ENCODE assay signal across 14 cellular contexts in genomic region chr13:111219306-111219705, GRCh38.
DNase-seq lines count a peak whose midpoint lies in the region; ATAC-seq and TF ChIP-seq lines count a peak whose summit lies in the region.
"Had no signal": no experiment of that assay in that cellular context is flagged by ENCODE, and none has a peak within 500 bp of the region (broad histone marks: within the 10 kb centered on the region; RNA-seq: fewer than 3 reads in every experiment).

No MANE protein-coding gene starts in this region.

- H3K9ac ChIP-seq in IMR-90 (ENCODE audit: low read depth, low read length): no peak overlapping the region; the same call in 1 of the 2 replicates

- no peak overlapping the region for H3K4ac ChIP-seq in IMR-90 (ENCODE audit: low read depth, low read length)

- 0 out of 2 replicates have a peak overlapping the region, but pooled peaks have one; percentile 26 for H2AK5ac ChIP-seq in IMR-90 (ENCODE audit: low read depth, low read length)

- intact Hi-C loops in IMR-90 (cut with micrococcal nuclease) (no loop called here), PC-9 (cut with micrococcal nuclease; ENCODE audit: unreplicated experiment) (loop anchor here (5.0 kb wide), 1 partner anchor 997 kb away; no protein-coding TSS in a partner anchor)

- in situ Hi-C loops in IMR-90 (cut with MboI; ENCODE audit: low sequenced_read_pairs): no loop called here

- H3F3A ChIP-seq in PC-9 (ENCODE audit: insufficient read depth, low read depth): peaks cover 14% of the 10 kb centered on the region; the same call in 1 of the 2 replicates

- H3K36me3 ChIP-seq in IMR-90 (ENCODE audit: control insufficient read depth, insufficient read depth, low read length) (peaks cover 11% of the 10 kb centered on the region), PC-9 (ENCODE audit: low read depth) (no peaks in the 10 kb centered on the region)

- BruUV-seq in IMR-90 (replicated peaks; lab: Mats Ljungman, UMichigan): no TSS peak
- BruUV-seq in PC-9 (replicated peaks; lab: Mats Ljungman, UMichigan): no TSS peak

- WGBS in IMR-90 (ENCODE audit: extremely low coverage in 2 of 2, insufficient read length in 1 of 2), 2 experiments: no CpG with 5 or more reads among the region's 4 CpGs

- peaks cover 53 to 73% of the 10 kb centered on the region in 2 experiments for H3K79me1 ChIP-seq in IMR-90 (ENCODE audit: low read depth in 1 of 2, low read length in 2 of 2)

- H4K91ac ChIP-seq in IMR-90 (ENCODE audit: insufficient read depth, low read depth, low read length): no peak overlapping the region

- no peaks in the 10 kb centered on the region for H3K27me3 ChIP-seq in IMR-90 (ENCODE audit: control insufficient read depth, insufficient read depth, low read length)
- no peaks in the 10 kb centered on the region for H3K27me3 ChIP-seq in layer of hippocampus (ENCODE audit: control insufficient read depth, insufficient read depth, low read length)
- H3K27me3 ChIP-seq in PC-9 (ENCODE audit: insufficient read depth, low read depth): no peaks in the 10 kb centered on the region

- no peak overlapping the region for H3K56ac ChIP-seq in IMR-90 (ENCODE audit: extremely low read depth, insufficient read depth, low read length)

- no peak overlapping the region for H2BK20ac ChIP-seq in IMR-90 (ENCODE audit: low read depth, low read length)

- H3K79me2 ChIP-seq in PC-9 (ENCODE audit: low read depth): peaks cover 24% of the 10 kb centered on the region

- H3K23ac ChIP-seq in IMR-90 (ENCODE audit: low read depth, low read length): 0 out of 2 replicates have a peak overlapping the region, but pooled peaks have one; percentile 35

- TF ChIP-seq CTCF in IMR-90 (conservative IDR thresholded peaks at IDR 0.05; ENCODE audit: low read depth, low read length): no peak
- no peak for TF ChIP-seq CTCF in coronary artery (IDR thresholded peaks at IDR 0.05)
- TF ChIP-seq CTCF in PC-9 (conservative IDR thresholded peaks at IDR 0.05): no peak

- no peak overlapping the region for H3K18ac ChIP-seq in IMR-90 (ENCODE audit: low read depth, low read length)

- peaks cover 19% of the 10 kb centered on the region for H3K36me3 Mint-ChIP-seq in T-cell

- H3K9me3 ChIP-seq in IMR-90 (ENCODE audit: control insufficient read depth, insufficient read depth, low read length) (no peaks in the 10 kb centered on the region), PC-9 (ENCODE audit: insufficient read depth, low read depth) (no peaks in the 10 kb centered on the region)

- CTCF ChIA-PET in IMR-90 (lab: Yijun Ruan, JAX) (no interaction called here), PC-9 (lab: Charles Lee) (no interaction called here), T-cell (lab: Charles Lee) (no interaction called here)

- no peak overlapping the region for H2BK120ac ChIP-seq in IMR-90 (ENCODE audit: low read depth, low read length)

- DNase-seq in IMR-90 (peak; percentile 88), coronary artery (ENCODE audit: low spot score) (no peak), substantia nigra (lab: John Stamatoyannopoulos, UW) (peak in 8 of 49 donors; percentile 26 to 54 (median 37)), PC-9 (no peak), SKM-1 treated with dmso at 0.1 percent for 144 hours (lab: John Stamatoyannopoulos, UW; ENCODE audit: unreplicated experiment) (no peak), T-cell (no peak)
- DNase-seq: activated T-cell treated with anti-CD3 and anti-CD28 coated beads, Interleukin-2, amount 50 U/mL, for 1 hour; effector memory CD8-positive, alpha-beta T cell; NCI-H1105 treated with DMSO at 0.1 percent for 48 hours; stimulated activated naive CD4-positive, alpha-beta T cell treated with Interleukin-2 at 50 U/mL for 16 hours; T-helper 9 cell had no signal

- TF ChIP-seq POLR2A in IMR-90 (IDR thresholded peaks at IDR 0.05; ENCODE audit: low read depth, low read length): no peak

- H3K9me1 ChIP-seq in IMR-90 (ENCODE audit: insufficient read depth, low read length): peaks cover 16% of the 10 kb centered on the region

- H3K4me3 ChIP-seq in IMR-90 (ENCODE audit: insufficient read depth, low read depth, low read length): no peak overlapping the region
- H3K4me3 ChIP-seq in coronary artery: peak overlapping the region; percentile 20
- no peak overlapping the region for H3K4me3 ChIP-seq in PC-9

- H3K14ac ChIP-seq in IMR-90 (replicated peaks; ENCODE audit: low read depth, low read length): no peak overlapping the region

- H2BK15ac ChIP-seq in IMR-90 (ENCODE audit: low read depth, low read length): no peak overlapping the region

- H3K4me1 Mint-ChIP-seq in T-cell: peaks cover 30 to 38% (median 30%) of the 10 kb centered on the region in 3 donors

- H3K9me2 ChIP-seq in PC-9 (ENCODE audit: insufficient read depth): no peaks in the 10 kb centered on the region

- H4K5ac ChIP-seq in IMR-90 (ENCODE audit: low read depth, low read length): no peak overlapping the region

- H3K4me1 ChIP-seq in IMR-90 (ENCODE audit: control insufficient read depth, insufficient read depth, low read length) (peaks cover 10% of the 10 kb centered on the region), PC-9 (replicated peaks; ENCODE audit: insufficient read depth) (no peaks in the 10 kb centered on the region)

- H2AK9ac ChIP-seq in IMR-90 (replicated peaks; ENCODE audit: low read depth, low read length, poor library complexity): no peak overlapping the region

- POLR2A ChIA-PET in IMR-90 (lab: Charles Lee; ENCODE audit: unreplicated experiment): no interaction called here
- POLR2A ChIA-PET in PC-9 (lab: Charles Lee; ENCODE audit: unreplicated experiment): no interaction called here
- POLR2A ChIA-PET in T-cell (lab: Charles Lee): no interaction called here

- H3K27me3 Mint-ChIP-seq in T-cell: no peaks in the 10 kb centered on the region
- H3K27me3 Mint-ChIP-seq: effector memory CD8-positive, alpha-beta T cell had no signal

- H4K20me1 ChIP-seq in IMR-90 (ENCODE audit: insufficient read depth, low read length) (peaks cover 32% of the 10 kb centered on the region), PC-9 (ENCODE audit: insufficient read depth) (peaks cover 39% of the 10 kb centered on the region)

- peak; percentile 75 for ATAC-seq in IMR-90 (ENCODE audit: low read depth)
- no peak for ATAC-seq in HG03571 (IDR thresholded peaks at IDR 0.05; ENCODE audit: unreplicated experiment)
- no peak for ATAC-seq in T-cell (replicated peaks in 1 of 4)
- ATAC-seq: effector memory CD8-positive, alpha-beta T cell; HCT116 had no signal

- H3K4me3 Mint-ChIP-seq in T-cell: no peak overlapping the region
- H3K4me3 Mint-ChIP-seq: effector memory CD8-positive, alpha-beta T cell had no signal

- H3K9me3 Mint-ChIP-seq in T-cell: no peaks in the 10 kb centered on the region
- H3K9me3 Mint-ChIP-seq: effector memory CD8-positive, alpha-beta T cell had no signal

- no peak overlapping the region for H3K27ac Mint-ChIP-seq in T-cell
- H3K27ac Mint-ChIP-seq: effector memory CD8-positive, alpha-beta T cell had no signal

- H3K27ac ChIP-seq in IMR-90 (ENCODE audit: insufficient read depth, low read length): no peak overlapping the region
- H3K27ac ChIP-seq in coronary artery: peak overlapping the region; percentile 83 to 88
- H3K27ac ChIP-seq in layer of hippocampus (ENCODE audit: low read depth, low read length): peak overlapping the region; percentile 31
- peak overlapping the region; percentile 16 for H3K27ac ChIP-seq in substantia nigra (ENCODE audit: low read depth, low read length, poor library complexity, severe bottlenecking)
- H3K27ac ChIP-seq in PC-9: no peak overlapping the region

- H4K8ac ChIP-seq in IMR-90 (ENCODE audit: low read depth in 2 of 2, low read length in 2 of 2): no peak overlapping the region

- H2AFZ ChIP-seq in IMR-90 (replicated peaks; ENCODE audit: low read length, poor library complexity) (no peak overlapping the region), PC-9 (no peak overlapping the region)

- H3K4me2 ChIP-seq in IMR-90 (ENCODE audit: low read depth, low read length): no peak overlapping the region; the same call in 1 of the 2 replicates
- H3K4me2 ChIP-seq in PC-9: no peak overlapping the region

- no peak for TF ChIP-seq RAD21 in IMR-90 (IDR thresholded peaks at IDR 0.05; ENCODE audit: low read length)

- dilution Hi-C loops in IMR-90 (cut with HindIII; ENCODE audit: low sequenced_read_pairs, unreplicated experiment): no loop called here

- no peak overlapping the region for H2BK5ac ChIP-seq in IMR-90 (ENCODE audit: low read depth, low read length, poor library complexity, severe bottlenecking)

TF ChIP-seq in IMR-90, 13 proteins besides CTCF, POLR2A, EP300 and RAD21 (continues in another document):
- no peak for TF ChIP-seq NFE2L2 (IDR thresholded peaks at IDR 0.05; ENCODE audit: low read depth, low read length)
- no peak for TF ChIP-seq BHLHE40 (IDR thresholded peaks at IDR 0.05; ENCODE audit: low read depth, low read length)
- no peak for TF ChIP-seq FOS (IDR thresholded peaks at IDR 0.05; ENCODE audit: low read depth, low read length)
- TF ChIP-seq SMC3 (IDR thresholded peaks at IDR 0.05; ENCODE audit: low read depth, low read length): no peak
- TF ChIP-seq RFX5 (IDR thresholded peaks at IDR 0.05; ENCODE audit: low read depth, low read length): no peak
- TF ChIP-seq CHD1 (IDR thresholded peaks at IDR 0.05; ENCODE audit: low read depth, low read length): no peak
- TF ChIP-seq, protein P1, sequence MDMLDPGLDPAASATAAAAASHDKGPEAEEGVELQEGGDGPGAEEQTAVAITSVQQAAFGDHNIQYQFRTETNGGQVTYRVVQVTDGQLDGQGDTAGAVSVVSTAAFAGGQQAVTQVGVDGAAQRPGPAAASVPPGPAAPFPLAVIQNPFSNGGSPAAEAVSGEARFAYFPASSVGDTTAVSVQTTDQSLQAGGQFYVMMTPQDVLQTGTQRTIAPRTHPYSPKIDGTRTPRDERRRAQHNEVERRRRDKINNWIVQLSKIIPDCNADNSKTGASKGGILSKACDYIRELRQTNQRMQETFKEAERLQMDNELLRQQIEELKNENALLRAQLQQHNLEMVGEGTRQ (IDR thresholded peaks at IDR 0.05; ENCODE audit: low read depth, low read length): peak; percentile 66
- no peak for TF ChIP-seq MAFK (IDR thresholded peaks at IDR 0.05; ENCODE audit: low read depth, low read length)
- peak; percentile 78 for TF ChIP-seq CEBPB (IDR thresholded peaks at IDR 0.05; ENCODE audit: low read depth, low read length)
- no peak for TF ChIP-seq ELK1 (IDR thresholded peaks at IDR 0.05; ENCODE audit: borderline replicate concordance, low read depth, low read length)
- TF ChIP-seq MAZ (IDR thresholded peaks at IDR 0.05; ENCODE audit: borderline replicate concordance, low read depth, low read length): no peak
- TF ChIP-seq RCOR1 (IDR thresholded peaks at IDR 0.05; ENCODE audit: insufficient replicate concordance, low read length): no peak

Comparison
In these comparisons a context has a peak if more than half of its experiments do, and no peak if none do; other contexts are left out.
1. H3K27ac ChIP-seq: peak in coronary artery (2 of 2), layer of hippocampus (single experiment) and substantia nigra (single experiment); none in IMR-90 (single experiment) and PC-9 (single experiment).